Comparison of ENCODE assay signal across 9 cellular contexts in the genomic region with DNA sequence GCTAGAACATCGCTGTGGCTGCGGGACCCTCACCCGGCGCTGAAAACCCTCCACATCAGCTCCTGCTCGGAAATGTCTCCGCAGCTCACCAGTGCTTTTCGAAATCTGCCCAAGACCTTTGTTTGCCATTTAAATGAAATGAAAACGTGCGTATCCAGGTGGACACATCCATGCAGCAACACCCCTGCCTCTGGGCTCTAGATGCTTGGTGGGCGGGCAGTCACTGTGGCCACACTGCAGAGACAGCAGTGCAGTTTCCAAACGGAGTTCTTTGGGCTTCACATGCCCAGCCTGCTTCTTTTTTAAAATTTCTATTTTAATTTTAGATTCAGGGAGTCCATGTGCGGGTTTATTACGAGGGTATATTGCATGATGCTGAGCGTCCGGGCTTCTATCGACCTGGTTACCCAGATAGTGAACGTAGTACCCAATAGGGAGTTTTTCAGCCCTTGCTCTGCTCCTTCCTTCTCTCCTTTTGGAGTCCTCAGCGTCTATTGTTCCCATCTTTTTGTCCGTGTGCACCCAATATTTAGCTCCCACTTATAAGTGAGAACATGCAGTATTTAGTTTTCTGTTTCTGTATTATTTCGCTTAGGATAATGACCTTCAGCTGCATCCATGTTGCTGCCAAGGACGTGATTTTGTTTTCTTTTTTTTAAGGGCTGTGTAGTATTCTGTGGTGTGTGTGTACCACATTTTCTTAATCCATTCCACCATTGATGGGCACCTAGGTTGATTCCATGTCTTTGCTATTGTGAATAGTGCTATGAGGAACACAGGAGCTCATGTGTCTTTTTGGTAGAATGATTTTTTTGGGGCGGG. TPM values are rescaled to one million over a fixed set of nuclear protein-coding genes. Genes with fewer than 3 reads are reported as not detected.
DNase-seq lines count a peak whose midpoint lies in the region; ATAC-seq and TF ChIP-seq lines count a peak whose summit lies in the region.
"Had no signal": no experiment of that assay in that cellular context is flagged by ENCODE, and none has a peak within 500 bp of the region (broad histone marks: within the 10 kb centered on the region; RNA-seq: fewer than 3 reads in every experiment).

No MANE protein-coding gene starts in this region.

- TF ChIP-seq EP300 in suprapubic skin (IDR thresholded peaks at IDR 0.05): no peak

- no peaks in the 10 kb centered on the region for H3K9me2 ChIP-seq in MM.1S (replicated peaks; ENCODE audit: insufficient read depth, low read length)

- no peak overlapping the region for H2AFZ ChIP-seq in MM.1S (ENCODE audit: low read length)

- peaks cover 5% of the 10 kb centered on the region; the same call in 1 of the 2 replicates for H3F3A ChIP-seq in MM.1S (ENCODE audit: insufficient read depth, low read length)

- H3K27ac Mint-ChIP-seq in activated T-helper 17 cell treated with anti-CD3 and anti-CD28 coated beads, Interleukin-2, amount 50 U/mL, for 72 hours: no peak overlapping the region

- H3K9ac ChIP-seq in MM.1S (ENCODE audit: low read length): no peak overlapping the region
- H3K9ac ChIP-seq: BLaER1 treated with 17β-estradiol and CSF1 and Interleukin-3, amounts not matched to agents 10 nM and 100 nM had no signal

- no peaks in the 10 kb centered on the region for H3K79me2 ChIP-seq in MM.1S (ENCODE audit: low read length)

- H3K36me3 Mint-ChIP-seq in activated T-helper 17 cell treated with anti-CD3 and anti-CD28 coated beads, Interleukin-2, amount 50 U/mL, for 72 hours (ENCODE audit: low read depth): peaks cover 6% of the 10 kb centered on the region

- no peak for TF ChIP-seq CTCF in suprapubic skin (IDR thresholded peaks at IDR 0.05)
- no peak for TF ChIP-seq CTCF in MM.1S (IDR thresholded peaks at IDR 0.05; ENCODE audit: low read length)

- H3K4me3 Mint-ChIP-seq in activated T-helper 17 cell treated with anti-CD3 and anti-CD28 coated beads, Interleukin-2, amount 50 U/mL, for 72 hours: peak overlapping the region; percentile 81

- H3K27me3 ChIP-seq in suprapubic skin: peaks cover 51% of the 10 kb centered on the region
- peaks cover 39% of the 10 kb centered on the region for H3K27me3 ChIP-seq in MM.1S (replicated peaks; ENCODE audit: insufficient read depth, low read length)

- no peak for TF ChIP-seq POLR2A in suprapubic skin (IDR thresholded peaks at IDR 0.05)

- peaks cover 65% of the 10 kb centered on the region for H3K27me3 Mint-ChIP-seq in activated T-helper 17 cell treated with anti-CD3 and anti-CD28 coated beads, Interleukin-2, amount 50 U/mL, for 72 hours

- no peak for ATAC-seq in activated T-helper 17 cell treated with anti-CD3 and anti-CD28 coated beads, Interleukin-2, amount 50 U/mL, for 72 hours (replicated peaks)
- peak; percentile 3 for ATAC-seq in left lobe of liver

- 35% methylated on average over 22 of the region's 22 CpGs for WGBS in suprapubic skin

- no peaks in the 10 kb centered on the region for H3K9me3 Mint-ChIP-seq in activated T-helper 17 cell treated with anti-CD3 and anti-CD28 coated beads, Interleukin-2, amount 50 U/mL, for 72 hours

- DNase-seq in NCI-H82 (lab: John Stamatoyannopoulos, UW): peak; percentile 63
- no peak for DNase-seq in NCI-H82 treated with DMSO at 0.1 percent for 48 hours (lab: John Stamatoyannopoulos, UW; ENCODE audit: unreplicated experiment)
- DNase-seq in left lobe of liver (ENCODE audit: low spot score): no peak
- no peak for DNase-seq in suprapubic skin (ENCODE audit: low spot score in 2 of 2)
- DNase-seq in MV-4-11 (lab: John Stamatoyannopoulos, UW): no peak
- no peak for DNase-seq in stimulated activated CD4-positive, alpha-beta T cell treated with anti-CD3 and anti-CD28 coated beads, Interleukin-2, amount 100 ng/mL, for 48 hours
- DNase-seq in MM.1S: no peak

- H3K4me3 ChIP-seq in suprapubic skin (peak overlapping the region; percentile 53), MM.1S (ENCODE audit: low read length) (no peak overlapping the region)
- H3K4me3 ChIP-seq: BLaER1 treated with 17β-estradiol and CSF1 and Interleukin-3, amounts not matched to agents 10 nM and 100 nM had no signal

- H3K27ac ChIP-seq in suprapubic skin: peak overlapping the region; percentile 67
- H3K27ac ChIP-seq in MM.1S (ENCODE audit: low read length): no peak overlapping the region
- H3K27ac ChIP-seq: BLaER1 treated with 17β-estradiol and CSF1 and Interleukin-3, amounts not matched to agents 10 nM and 100 nM had no signal

- no peaks in the 10 kb centered on the region for H3K9me3 ChIP-seq in suprapubic skin
- H3K9me3 ChIP-seq in MM.1S (replicated peaks; ENCODE audit: insufficient read depth, low read length): no peaks in the 10 kb centered on the region
- H3K9me3 ChIP-seq: BLaER1 treated with 17β-estradiol and CSF1 and Interleukin-3, amounts not matched to agents 10 nM and 100 nM had no signal

- no peak overlapping the region for H3K4me2 ChIP-seq in MM.1S (ENCODE audit: low read depth, low read length)

- no peaks in the 10 kb centered on the region for H4K20me1 ChIP-seq in MM.1S (ENCODE audit: insufficient read depth, low read length)

- H3K4me1 Mint-ChIP-seq in activated T-helper 17 cell treated with anti-CD3 and anti-CD28 coated beads, Interleukin-2, amount 50 U/mL, for 72 hours: peaks cover 14% of the 10 kb centered on the region

- H3K4me1 ChIP-seq in suprapubic skin (peaks cover 49% of the 10 kb centered on the region), MM.1S (ENCODE audit: low read length) (peaks cover 19% of the 10 kb centered on the region; the same call in 1 of the 2 replicates)

- no peaks in the 10 kb centered on the region for H3K36me3 ChIP-seq in suprapubic skin
- H3K36me3 ChIP-seq in MM.1S (replicated peaks; ENCODE audit: insufficient read depth, low read length): no peaks in the 10 kb centered on the region
- H3K36me3 ChIP-seq: BLaER1 treated with 17β-estradiol and CSF1 and Interleukin-3, amounts not matched to agents 10 nM and 100 nM had no signal

RNA-seq across cellular contexts. Expression of a gene that starts 4.8 kb away (rescaled TPM):
- total RNA-seq in activated T-helper 17 cell treated with anti-CD3 and anti-CD28 coated beads, Interleukin-2, amount 50 U/mL, for 72 hours: under 1 TPM in 1 of 2 donors, not detected in 1; 0.35 TPM
- total RNA-seq in left lobe of liver: 2.1 TPM
- 10 to 100 TPM in 3 of 4 donors, 1 to 10 TPM in 1; 9.2 to 19.3 (median 13.2) TPM for total RNA-seq in suprapubic skin

RNA-seq across cellular contexts. Expression of a gene that starts 26.5 kb away (rescaled TPM):
- 10 to 100 TPM; 17.0 to 24.7 TPM for total RNA-seq in activated T-helper 17 cell treated with anti-CD3 and anti-CD28 coated beads, Interleukin-2, amount 50 U/mL, for 72 hours
- total RNA-seq in left lobe of liver: 11.9 TPM
- total RNA-seq in suprapubic skin: 10 to 100 TPM; 11.4 to 32.6 (median 21.1) TPM
